Comparison of ENCODE assay signal across 9 cellular contexts in genomic region chr15:68204776-68205557, GRCh38. TPM values are rescaled to one million over a fixed set of nuclear protein-coding genes. Genes with fewer than 3 reads are reported as not detected.
DNase-seq lines count a peak whose midpoint lies in the region; ATAC-seq and TF ChIP-seq lines count a peak whose summit lies in the region.
"Had no signal": no experiment of that assay in that cellular context is flagged by ENCODE, and none has a peak within 500 bp of the region (broad histone marks: within the 10 kb centered on the region; RNA-seq: fewer than 3 reads in every experiment).

Gene CALML4 (minus strand): TSS chr15:68205332. CDS start chr15:68205247, 85 bp downstream.

- H3K4me1 ChIP-seq in ascending aorta (peaks cover 6 to 14% of the 10 kb centered on the region in 2 donors), right lobe of liver (peaks cover 0 to 12% (median 5%) of the 10 kb centered on the region in 4 donors), upper lobe of right lung (peaks cover 22% of the 10 kb centered on the region)

- TF ChIP-seq CTCF in activated CD8-positive, alpha-beta T cell treated with anti-CD3 and anti-CD28 coated beads for 36 hours (IDR thresholded peaks at IDR 0.05): no peak
- TF ChIP-seq CTCF in ascending aorta (IDR thresholded peaks at IDR 0.05) (no peak), right lobe of liver (IDR thresholded peaks at IDR 0.05) (no peak), upper lobe of right lung (IDR thresholded peaks at IDR 0.05) (no peak)

- H3K9me3 ChIP-seq in ascending aorta (no peaks in the 10 kb centered on the region), right lobe of liver (no peaks in the 10 kb centered on the region), upper lobe of right lung (no peaks in the 10 kb centered on the region)

- H3K4me3 ChIP-seq in ascending aorta (peak within 1 kb of the TSS; percentile 31 to 37), right lobe of liver (peak within 1 kb of the TSS; percentile 23 to 43 (median 41)), upper lobe of right lung (peak within 1 kb of the TSS; percentile 36)

- intact Hi-C loops in activated CD8-positive, alpha-beta T cell treated with anti-CD3 and anti-CD28 coated beads for 36 hours (cut with micrococcal nuclease): no loop called here
- intact Hi-C loops in ascending aorta (cut with DNase I): loop anchor here (5.0 kb wide), 1 partner anchor 153 kb away; the partner anchor contains the start of gene PIAS1
- intact Hi-C loops in right lobe of liver (cut with DNase I): no loop called here
- intact Hi-C loops in upper lobe of right lung (cut with DNase I): no loop called here

- H3K27ac Mint-ChIP-seq in activated CD8-positive, alpha-beta T cell treated with anti-CD3 and anti-CD28 coated beads, Interleukin-2, amount 10 ng/mL, durations not matched to agents 7 days and 5 days: peak within 1 kb of the TSS; percentile 77
- H3K27ac Mint-ChIP-seq in activated CD8-positive, alpha-beta T cell treated with anti-CD3 and anti-CD28 coated beads for 36 hours: no peak within 1 kb of the TSS

- no peak within 1 kb of the TSS for H3K27ac ChIP-seq in ascending aorta
- peak within 1 kb of the TSS; percentile 26 to 66 (median 33) for H3K27ac ChIP-seq in right lobe of liver
- peak within 1 kb of the TSS; percentile 66 for H3K27ac ChIP-seq in upper lobe of right lung

- H3K4me1 Mint-ChIP-seq in activated CD8-positive, alpha-beta T cell treated with anti-CD3 and anti-CD28 coated beads, Interleukin-2, amount 10 ng/mL, durations not matched to agents 7 days and 5 days (ENCODE audit: low read depth): peaks cover 26% of the 10 kb centered on the region
- peaks cover 16% of the 10 kb centered on the region for H3K4me1 Mint-ChIP-seq in activated CD8-positive, alpha-beta T cell treated with anti-CD3 and anti-CD28 coated beads for 36 hours (ENCODE audit: low read depth)

- H3K4me3 Mint-ChIP-seq in activated CD8-positive, alpha-beta T cell treated with anti-CD3 and anti-CD28 coated beads, Interleukin-2, amount 10 ng/mL, durations not matched to agents 7 days and 5 days: peak within 1 kb of the TSS; percentile 54
- H3K4me3 Mint-ChIP-seq in activated CD8-positive, alpha-beta T cell treated with anti-CD3 and anti-CD28 coated beads for 36 hours: no peak within 1 kb of the TSS

- TF ChIP-seq POLR2A in right lobe of liver (IDR thresholded peaks at IDR 0.05): no peak

- H3K27me3 ChIP-seq in ascending aorta (no peaks in the 10 kb centered on the region), right lobe of liver (no peaks in the 10 kb centered on the region), upper lobe of right lung (no peaks in the 10 kb centered on the region)

- WGBS in right lobe of liver (ENCODE audit: insufficient coverage, low coverage, low lambda C conversion rate, missing lambda C conversion rate): 31% methylated on average over 8 of the region's 16 CpGs

- no peaks in the 10 kb centered on the region for H3K9me3 Mint-ChIP-seq in activated CD8-positive, alpha-beta T cell treated with anti-CD3 and anti-CD28 coated beads, Interleukin-2, amount 10 ng/mL, durations not matched to agents 7 days and 5 days (ENCODE audit: insufficient read depth)
- H3K9me3 Mint-ChIP-seq in activated CD8-positive, alpha-beta T cell treated with anti-CD3 and anti-CD28 coated beads for 36 hours: no peaks in the 10 kb centered on the region

- H3K36me3 Mint-ChIP-seq in activated CD8-positive, alpha-beta T cell treated with anti-CD3 and anti-CD28 coated beads, Interleukin-2, amount 10 ng/mL, durations not matched to agents 7 days and 5 days (ENCODE audit: low read depth): peaks cover 13% of the 10 kb centered on the region
- peaks cover 11% of the 10 kb centered on the region for H3K36me3 Mint-ChIP-seq in activated CD8-positive, alpha-beta T cell treated with anti-CD3 and anti-CD28 coated beads for 36 hours (ENCODE audit: low read depth)

- POLR2A ChIA-PET in activated CD8-positive, alpha-beta T cell treated with anti-CD3 and anti-CD28 coated beads, Interleukin-2, amount 10 ng/mL, durations not matched to agents 7 days and 5 days (lab: Charles Lee): no interaction called here
- POLR2A ChIA-PET in activated CD8-positive, alpha-beta T cell treated with anti-CD3 and anti-CD28 coated beads for 36 hours (lab: Charles Lee): interaction anchor here (1.3 kb wide), 1 partner anchor 8 kb away, joined by 3 read pairs; no protein-coding TSS in a partner anchor

- no peak for ATAC-seq in activated CD8-positive, alpha-beta T cell treated with anti-CD3 and anti-CD28 coated beads, Interleukin-2, amount 10 ng/mL, durations not matched to agents 7 days and 5 days
- no peak for ATAC-seq in activated CD8-positive, alpha-beta T cell treated with anti-CD3 and anti-CD28 coated beads for 36 hours
- peak; percentile 89 to 93 (median 92) for ATAC-seq in right lobe of liver
- ATAC-seq in upper lobe of right lung: peak; percentile 50

- no peaks in the 10 kb centered on the region for H3K27me3 Mint-ChIP-seq in activated CD8-positive, alpha-beta T cell treated with anti-CD3 and anti-CD28 coated beads, Interleukin-2, amount 10 ng/mL, durations not matched to agents 7 days and 5 days (ENCODE audit: low read depth)
- H3K27me3 Mint-ChIP-seq in activated CD8-positive, alpha-beta T cell treated with anti-CD3 and anti-CD28 coated beads for 36 hours: no peaks in the 10 kb centered on the region
- H3K27me3 Mint-ChIP-seq: CD4-positive, CD25-positive, alpha-beta regulatory T cell had no signal

- CTCF ChIA-PET in activated CD8-positive, alpha-beta T cell treated with anti-CD3 and anti-CD28 coated beads, Interleukin-2, amount 10 ng/mL, durations not matched to agents 7 days and 5 days (lab: Charles Lee): interaction anchor here (1.1 kb wide), 1 partner anchor 11 kb away, joined by 3 read pairs; no protein-coding TSS in a partner anchor
- CTCF ChIA-PET in activated CD8-positive, alpha-beta T cell treated with anti-CD3 and anti-CD28 coated beads for 36 hours (lab: Charles Lee): no interaction called here

- H3K36me3 ChIP-seq in ascending aorta (no peaks in the 10 kb centered on the region), right lobe of liver (no peaks in the 10 kb centered on the region), upper lobe of right lung (no peaks in the 10 kb centered on the region)

- no peak for DNase-seq in activated CD8-positive, alpha-beta T cell treated with anti-CD3 and anti-CD28 coated beads, Interleukin-2, amount 10 ng/mL, durations not matched to agents 7 days and 5 days
- DNase-seq in activated CD8-positive, alpha-beta T cell treated with anti-CD3 and anti-CD28 coated beads for 36 hours: no peak
- peak in 1 of 2 donors; percentile 75 for DNase-seq in ascending aorta (ENCODE audit: low spot score in 2 of 2)
- DNase-seq in right lobe of liver: peak; percentile 86 to 95 (median 93)
- DNase-seq in upper lobe of right lung: no peak
- no peak for DNase-seq in 8988T
- DNase-seq in AML-193 (lab: John Stamatoyannopoulos, UW): no peak
- DNase-seq in mesenteric fat pad (ENCODE audit: low spot score): no peak
- DNase-seq: CD4-positive, CD25-positive, alpha-beta regulatory T cell had no signal

RNA-seq across cellular contexts. Expression of gene CALML4, which starts in this region (rescaled TPM):
- 10 to 100 TPM in 1 of 2 experiments, 1 to 10 TPM in 1; 9.6 to 11.7 TPM for total RNA-seq in activated CD8-positive, alpha-beta T cell treated with anti-CD3 and anti-CD28 coated beads, Interleukin-2, amount 10 ng/mL, durations not matched to agents 7 days and 5 days
- total RNA-seq in activated CD8-positive, alpha-beta T cell treated with anti-CD3 and anti-CD28 coated beads for 36 hours: 1 to 10 TPM; 6.9 to 7.3 TPM
- total RNA-seq in ascending aorta (0.85 TPM), right lobe of liver (1 to 10 TPM; 3.3 to 9.8 (median 6.1) TPM), upper lobe of right lung (4.5 TPM), mesenteric fat pad (7.2 TPM)

Comparison
In these comparisons a context has a peak if more than half of its experiments do, and no peak if none do; other contexts are left out.
1. ATAC-seq: peak in right lobe of liver (4 of 4) and upper lobe of right lung (single experiment); none in activated CD8-positive, alpha-beta T cell treated with anti-CD3 and anti-CD28 coated beads, Interleukin-2, amount 10 ng/mL, durations not matched to agents 7 days and 5 days (single experiment) and activated CD8-positive, alpha-beta T cell treated with anti-CD3 and anti-CD28 coated beads for 36 hours (single experiment).
2. DNase-seq: peak in right lobe of liver (3 of 3); none in activated CD8-positive, alpha-beta T cell treated with anti-CD3 and anti-CD28 coated beads, Interleukin-2, amount 10 ng/mL, durations not matched to agents 7 days and 5 days (single experiment), activated CD8-positive, alpha-beta T cell treated with anti-CD3 and anti-CD28 coated beads for 36 hours (single experiment), upper lobe of right lung (single experiment), 8988T (single experiment), AML-193 (0 of 2) and mesenteric fat pad (single experiment).
3. H3K27ac ChIP-seq: peak in right lobe of liver (3 of 3) and upper lobe of right lung (single experiment); none in ascending aorta (0 of 2).
4. Peak in every context shown above with its lines, with median percentiles within 50 percentile points of each other: H3K4me3 ChIP-seq.